In genomic region chr3:112773-113172, GRCh38 we compare ENCODE assay signal across 10 cellular contexts.
"Had no signal": no experiment of that assay in that cellular context is flagged by ENCODE, and none has a peak within 500 bp of the region (broad histone marks: within the 10 kb centered on the region; RNA-seq: fewer than 3 reads in every experiment).

No MANE protein-coding gene starts in this region.

- H3K4me3 Mint-ChIP-seq: GM23338, H9, HFFc6 had no signal

- H3K9me3 ChIP-seq: HAP-1 had no signal

- H3K4me3 ChIP-seq: GM23248, GM23338, HAP-1 had no signal

- DNase-seq: GM23248, GOT3, H7, H9, HCEC 1CT, HFFc6 had no signal

- H3K4me2 ChIP-seq: GM23338 had no signal

- FAIRE-seq: H54 had no signal

- ATAC-seq: GM23338, HCT116 had no signal

- H3K9me3 Mint-ChIP-seq: H9 had no signal

- H3K27ac Mint-ChIP-seq: GM23338, HFFc6 had no signal

- H3K27ac ChIP-seq: GM23248 had no signal

- H2AFZ ChIP-seq: GM23248, GM23338 had no signal

- H3K4me1 Mint-ChIP-seq: GM23338 had no signal

- H3K9ac ChIP-seq: GM23248 had no signal

- H3K36me3 ChIP-seq: HAP-1 had no signal
